In genomic region chr2:12199661-12200258, GRCh38 we compare ENCODE assay signal across 21 cellular contexts.
A peak's percentile ranks its signal among the peaks of the same experiment; 100 is the strongest.
DNase-seq lines count a peak whose midpoint lies in the region; ATAC-seq, FAIRE-seq and TF ChIP-seq lines count a peak whose summit lies in the region.
"Had no signal": no experiment of that assay in that cellular context is flagged by ENCODE, and none has a peak within 500 bp of the region (broad histone marks: within the 10 kb centered on the region; RNA-seq: fewer than 3 reads in every experiment).

No MANE protein-coding gene starts in this region.

- H3K27me3 Mint-ChIP-seq in activated CD8-positive, alpha-beta T cell treated with anti-CD3 and anti-CD28 coated beads for 36 hours: no peaks in the 10 kb centered on the region
- H3K27me3 Mint-ChIP-seq: CD4-positive, alpha-beta memory T cell had no signal

- H3K4me3 Mint-ChIP-seq in activated CD8-positive, alpha-beta T cell treated with anti-CD3 and anti-CD28 coated beads for 36 hours: no peak overlapping the region
- H3K4me3 Mint-ChIP-seq: CD4-positive, alpha-beta memory T cell; H9 had no signal

- FAIRE-seq in endothelial cell of umbilical vein (lab: Jason Lieb, UNC): peak; percentile 50
- FAIRE-seq: GM12878 had no signal

- DNase-seq in AG10803 (ENCODE audit: low read depth) (peak; percentile 6), BE2C (peak; percentile 32), endothelial cell of umbilical vein (ENCODE audit: low read depth, low spot score) (no peak), putamen (ENCODE audit: low spot score) (peak; percentile 42)
- DNase-seq in activated CD8-positive, alpha-beta T cell treated with anti-CD3 and anti-CD28 coated beads for 36 hours: no peak
- DNase-seq: CD4-positive, alpha-beta memory T cell; DND-41; H9; KBM-7; NCI-H1092 treated with DMSO at 0.1 percent for 48 hours; NCI-H1436 treated with DMSO at 0.1 percent for 48 hours; NCI-H1930; NCI-H2171; NCI-H524 treated with DMSO at 0.1 percent for 48 hours; NCI-H82; PC-3; SHP77 treated with DMSO at 0.1 percent for 48 hours had no signal

- H3K9me1 ChIP-seq in endothelial cell of umbilical vein (replicated peaks; ENCODE audit: control insufficient read depth, extremely low read depth, insufficient read depth, low read length): no peaks in the 10 kb centered on the region

- no peaks in the 10 kb centered on the region for H3K79me2 ChIP-seq in endothelial cell of umbilical vein (ENCODE audit: control insufficient read depth, insufficient read depth, low read length)

- peaks cover 2% of the 10 kb centered on the region for H3K36me3 Mint-ChIP-seq in activated CD8-positive, alpha-beta T cell treated with anti-CD3 and anti-CD28 coated beads for 36 hours (ENCODE audit: low read depth)
- H3K36me3 Mint-ChIP-seq: CD4-positive, alpha-beta memory T cell had no signal

- peaks cover 7% of the 10 kb centered on the region; the same call in 1 of the 2 replicates for H3K4me1 ChIP-seq in BE2C
- H3K4me1 ChIP-seq in endothelial cell of umbilical vein (ENCODE audit: control insufficient read depth, extremely low read depth, insufficient read depth, low read length): no peaks in the 10 kb centered on the region

- POLR2A ChIA-PET in endothelial cell of umbilical vein (lab: Charles Lee): interaction anchor here (0.6 kb wide), 1 partner anchor 373 kb away, joined by 4 read pairs; no protein-coding TSS in a partner anchor
- POLR2A ChIA-PET in activated CD8-positive, alpha-beta T cell treated with anti-CD3 and anti-CD28 coated beads for 36 hours (lab: Charles Lee): no interaction called here

- H2AFZ ChIP-seq in endothelial cell of umbilical vein (ENCODE audit: low read depth, low read length): no peak overlapping the region

- no peaks in the 10 kb centered on the region for H4K20me1 ChIP-seq in endothelial cell of umbilical vein (replicated peaks; ENCODE audit: control insufficient read depth, extremely low read depth, insufficient read depth, low read length)
- H4K20me1 ChIP-seq: BLaER1 treated with 17β-estradiol and CSF1 and Interleukin-3, amounts not matched to agents 10 nM and 100 nM had no signal

- H3K27me3 ChIP-seq in BE2C (no peaks in the 10 kb centered on the region), endothelial cell of umbilical vein (ENCODE audit: control insufficient read depth in 2 of 2, insufficient read depth in 2 of 2, low read length in 2 of 2) (no peaks in the 10 kb centered on the region)
- H3K27me3 ChIP-seq: BLaER1 treated with 17β-estradiol and CSF1 and Interleukin-3, amounts not matched to agents 10 nM and 100 nM had no signal

- H3K27ac ChIP-seq in endothelial cell of umbilical vein (ENCODE audit: insufficient read depth, low read depth, low read length): no peak overlapping the region
- H3K27ac ChIP-seq: BLaER1 treated with 17β-estradiol and CSF1 and Interleukin-3, amounts not matched to agents 10 nM and 100 nM had no signal

- H3K9me3 ChIP-seq in BE2C (no peaks in the 10 kb centered on the region), endothelial cell of umbilical vein (replicated peaks; ENCODE audit: control insufficient read depth, insufficient read depth, low read length) (no peaks in the 10 kb centered on the region)

- no peaks in the 10 kb centered on the region for H3K4me1 Mint-ChIP-seq in activated CD8-positive, alpha-beta T cell treated with anti-CD3 and anti-CD28 coated beads for 36 hours (ENCODE audit: low read depth)

- no peaks in the 10 kb centered on the region for H3K36me3 ChIP-seq in BE2C
- no peaks in the 10 kb centered on the region for H3K36me3 ChIP-seq in endothelial cell of umbilical vein (ENCODE audit: control insufficient read depth in 2 of 2, extremely low read depth in 1 of 2, insufficient read depth in 2 of 2, low read length in 2 of 2)

- ATAC-seq in HG03457 (IDR thresholded peaks at IDR 0.05; ENCODE audit: unreplicated experiment) (no peak), GM19324 (IDR thresholded peaks at IDR 0.05; ENCODE audit: low FRiP score, unreplicated experiment) (no peak)
- ATAC-seq in activated CD8-positive, alpha-beta T cell treated with anti-CD3 and anti-CD28 coated beads for 36 hours: no peak
- ATAC-seq: GM12878, PC-3 had no signal

- BruUV-seq in endothelial cell of umbilical vein (replicated peaks; lab: Mats Ljungman, UMichigan): no TSS peak

- H3K4me3 ChIP-seq in AG10803 (ENCODE audit: low read length): no peak overlapping the region
- H3K4me3 ChIP-seq in BE2C (ENCODE audit: low read depth, low read length): no peak overlapping the region
- no peak overlapping the region for H3K4me3 ChIP-seq in endothelial cell of umbilical vein (replicated peaks in 1 of 3; ENCODE audit: insufficient read depth in 1 of 3, low read depth in 1 of 3, low read length in 3 of 3)
- H3K4me3 ChIP-seq: BLaER1 treated with 17β-estradiol and CSF1 and Interleukin-3, amounts not matched to agents 10 nM and 100 nM; GM12878 had no signal

- H3K9me3 Mint-ChIP-seq in activated CD8-positive, alpha-beta T cell treated with anti-CD3 and anti-CD28 coated beads for 36 hours: no peaks in the 10 kb centered on the region

- H3K9ac ChIP-seq in endothelial cell of umbilical vein (replicated peaks; ENCODE audit: extremely low read depth, insufficient read depth, low read length): no peak overlapping the region
- H3K9ac ChIP-seq: BLaER1 treated with 17β-estradiol and CSF1 and Interleukin-3, amounts not matched to agents 10 nM and 100 nM had no signal

- CTCF ChIA-PET in endothelial cell of umbilical vein (lab: Charles Lee): interaction anchor here (1.2 kb wide), 1 partner anchor 13 kb away, joined by 3 read pairs; no protein-coding TSS in a partner anchor
- CTCF ChIA-PET in activated CD8-positive, alpha-beta T cell treated with anti-CD3 and anti-CD28 coated beads for 36 hours (lab: Charles Lee): interaction anchor here (1.3 to 1.4 kb wide), 2 partner anchors 8 to 13 kb away, joined by 4 read pairs; no protein-coding TSS in a partner anchor

- dilution Hi-C loops in endothelial cell of umbilical vein (cut with MboI; ENCODE audit: extremely low pct_ligation_motif_present, low sequenced_read_pairs): no loop called here

- intact Hi-C loops in endothelial cell of umbilical vein (cut with micrococcal nuclease): no loop called here
- intact Hi-C loops in activated CD8-positive, alpha-beta T cell treated with anti-CD3 and anti-CD28 coated beads for 36 hours (cut with micrococcal nuclease): no loop called here

- no peak overlapping the region for H3K4me2 ChIP-seq in endothelial cell of umbilical vein (ENCODE audit: insufficient read depth, low read length)

- no peak for TF ChIP-seq CTCF in AG10803 (conservative IDR thresholded peaks at IDR 0.05; ENCODE audit: low read length)
- no peak for TF ChIP-seq CTCF in BE2C (IDR thresholded peaks at IDR 0.05; ENCODE audit: low read depth, low read length)
- TF ChIP-seq CTCF in endothelial cell of umbilical vein (IDR thresholded peaks at IDR 0.05; ENCODE audit: extremely low read depth in 1 of 2, insufficient read depth in 1 of 2, low read depth in 1 of 2, low read length in 2 of 2): no peak
- no peak for TF ChIP-seq CTCF in activated CD8-positive, alpha-beta T cell treated with anti-CD3 and anti-CD28 coated beads for 36 hours (IDR thresholded peaks at IDR 0.05)

- no peak for TF ChIP-seq POLR2A in endothelial cell of umbilical vein (IDR thresholded peaks at IDR 0.05; ENCODE audit: low read depth, low read length)

- no peak overlapping the region for H3K27ac Mint-ChIP-seq in activated CD8-positive, alpha-beta T cell treated with anti-CD3 and anti-CD28 coated beads for 36 hours
- H3K27ac Mint-ChIP-seq: CD4-positive, alpha-beta memory T cell; H9 had no signal

TF ChIP-seq in endothelial cell of umbilical vein, 7 proteins besides CTCF, POLR2A, EP300 and RAD21:
- TF ChIP-seq MAX (IDR thresholded peaks at IDR 0.05; ENCODE audit: insufficient read depth, insufficient read length): no peak
- no peak for TF ChIP-seq EZH2 (IDR thresholded peaks at IDR 0.05; ENCODE audit: borderline replicate concordance, low read depth, low read length, severe bottlenecking)
- no peak for TF ChIP-seq GATA2 (IDR thresholded peaks at IDR 0.05; ENCODE audit: insufficient read depth, insufficient read length, low read depth, low read length)
- no peak for TF ChIP-seq MYC (IDR thresholded peaks at IDR 0.05; ENCODE audit: low read depth, low read length)

Comparison
In these comparisons a context has a peak if more than half of its experiments do, and no peak if none do; other contexts are left out.
1. DNase-seq: peak in AG10803 (single experiment), BE2C (single experiment) and putamen (single experiment); none in endothelial cell of umbilical vein (single experiment) and activated CD8-positive, alpha-beta T cell treated with anti-CD3 and anti-CD28 coated beads for 36 hours (single experiment).